Comparison of ENCODE assay signal across 1 cellular context in the genomic region with DNA sequence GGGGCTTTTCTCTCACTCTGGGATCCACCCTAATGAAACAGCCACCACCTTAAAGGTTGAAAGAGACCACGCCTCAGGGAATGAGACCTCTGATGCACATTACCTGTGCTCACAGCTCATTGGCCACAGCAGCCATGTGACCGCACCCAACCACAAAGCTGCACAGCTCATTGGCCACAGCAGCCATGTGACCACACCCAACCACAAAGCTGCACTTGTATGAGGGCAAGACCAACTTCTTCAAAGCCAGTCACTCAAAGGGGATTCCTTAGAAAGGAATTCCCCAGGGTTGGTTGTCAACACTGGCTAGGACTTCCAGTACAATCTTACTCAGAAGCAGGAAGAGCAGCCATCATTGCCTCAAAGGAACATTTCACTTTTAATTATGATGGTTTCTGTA.
TF ChIP-seq lines count a peak whose summit lies in the region.

No MANE protein-coding gene starts in this region.

TF ChIP-seq in GM12878, 131 proteins besides CTCF, POLR2A, EP300 and RAD21 (continued from another document):
- TF ChIP-seq, protein P1, sequence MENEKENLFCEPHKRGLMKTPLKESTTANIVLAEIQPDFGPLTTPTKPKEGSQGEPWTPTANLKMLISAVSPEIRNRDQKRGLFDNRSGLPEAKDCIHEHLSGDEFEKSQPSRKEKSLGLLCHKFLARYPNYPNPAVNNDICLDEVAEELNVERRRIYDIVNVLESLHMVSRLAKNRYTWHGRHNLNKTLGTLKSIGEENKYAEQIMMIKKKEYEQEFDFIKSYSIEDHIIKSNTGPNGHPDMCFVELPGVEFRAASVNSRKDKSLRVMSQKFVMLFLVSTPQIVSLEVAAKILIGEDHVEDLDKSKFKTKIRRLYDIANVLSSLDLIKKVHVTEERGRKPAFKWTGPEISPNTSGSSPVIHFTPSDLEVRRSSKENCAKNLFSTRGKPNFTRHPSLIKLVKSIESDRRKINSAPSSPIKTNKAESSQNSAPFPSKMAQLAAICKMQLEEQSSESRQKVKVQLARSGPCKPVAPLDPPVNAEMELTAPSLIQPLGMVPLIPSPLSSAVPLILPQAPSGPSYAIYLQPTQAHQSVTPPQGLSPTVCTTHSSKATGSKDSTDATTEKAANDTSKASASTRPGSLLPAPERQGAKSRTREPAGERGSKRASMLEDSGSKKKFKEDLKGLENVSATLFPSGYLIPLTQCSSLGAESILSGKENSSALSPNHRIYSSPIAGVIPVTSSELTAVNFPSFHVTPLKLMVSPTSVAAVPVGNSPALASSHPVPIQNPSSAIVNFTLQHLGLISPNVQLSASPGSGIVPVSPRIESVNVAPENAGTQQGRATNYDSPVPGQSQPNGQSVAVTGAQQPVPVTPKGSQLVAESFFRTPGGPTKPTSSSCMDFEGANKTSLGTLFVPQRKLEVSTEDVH (IDR thresholded peaks at IDR 0.05; ENCODE audit: low read depth, partially characterized antibody): no peak
- TF ChIP-seq ETV6 (conservative IDR thresholded peaks at IDR 0.05 in 1 of 2, IDR thresholded peaks at IDR 0.05 in 1 of 2; ENCODE audit: borderline replicate concordance in 1 of 2, low read depth in 1 of 2): no peak
- TF ChIP-seq, protein P2, sequence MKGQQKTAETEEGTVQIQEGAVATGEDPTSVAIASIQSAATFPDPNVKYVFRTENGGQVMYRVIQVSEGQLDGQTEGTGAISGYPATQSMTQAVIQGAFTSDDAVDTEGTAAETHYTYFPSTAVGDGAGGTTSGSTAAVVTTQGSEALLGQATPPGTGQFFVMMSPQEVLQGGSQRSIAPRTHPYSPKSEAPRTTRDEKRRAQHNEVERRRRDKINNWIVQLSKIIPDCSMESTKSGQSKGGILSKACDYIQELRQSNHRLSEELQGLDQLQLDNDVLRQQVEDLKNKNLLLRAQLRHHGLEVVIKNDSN (IDR thresholded peaks at IDR 0.05; ENCODE audit: borderline replicate concordance, extremely low read length, insufficient read depth, low read depth, low read length): peak; percentile 92
- TF ChIP-seq, protein P3, sequence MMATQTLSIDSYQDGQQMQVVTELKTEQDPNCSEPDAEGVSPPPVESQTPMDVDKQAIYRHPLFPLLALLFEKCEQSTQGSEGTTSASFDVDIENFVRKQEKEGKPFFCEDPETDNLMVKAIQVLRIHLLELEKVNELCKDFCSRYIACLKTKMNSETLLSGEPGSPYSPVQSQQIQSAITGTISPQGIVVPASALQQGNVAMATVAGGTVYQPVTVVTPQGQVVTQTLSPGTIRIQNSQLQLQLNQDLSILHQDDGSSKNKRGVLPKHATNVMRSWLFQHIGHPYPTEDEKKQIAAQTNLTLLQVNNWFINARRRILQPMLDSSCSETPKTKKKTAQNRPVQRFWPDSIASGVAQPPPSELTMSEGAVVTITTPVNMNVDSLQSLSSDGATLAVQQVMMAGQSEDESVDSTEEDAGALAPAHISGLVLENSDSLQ (IDR thresholded peaks at IDR 0.05): peak; percentile 87
- peak in 1 of 2 experiments; percentile 42; a peak in 2 of 4 replicates for TF ChIP-seq BHLHE40 (IDR thresholded peaks at IDR 0.05; ENCODE audit: borderline replicate concordance in 1 of 2, low read depth in 2 of 2, low read length in 1 of 2)
- peak; percentile 84 for TF ChIP-seq PAX5 (IDR thresholded peaks at IDR 0.05; ENCODE audit: borderline replicate concordance, low read depth, low read length)
- no peak for TF ChIP-seq NR2F1 (conservative IDR thresholded peaks at IDR 0.05)
- peak; percentile 94 for TF ChIP-seq RAD51 (IDR thresholded peaks at IDR 0.05)
- TF ChIP-seq RELA (IDR thresholded peaks at IDR 0.05; ENCODE audit: borderline replicate concordance, partially characterized antibody): peak; percentile 76
- TF ChIP-seq IKZF2 (IDR thresholded peaks at IDR 0.05): peak; percentile 23 to 25; a peak in 2 of 4 replicates
- no peak for TF ChIP-seq CHD4 (IDR thresholded peaks at IDR 0.05)
- TF ChIP-seq ZNF384 (IDR thresholded peaks at IDR 0.05; ENCODE audit: borderline replicate concordance, low read depth, low read length): no peak
- TF ChIP-seq, protein P4, sequence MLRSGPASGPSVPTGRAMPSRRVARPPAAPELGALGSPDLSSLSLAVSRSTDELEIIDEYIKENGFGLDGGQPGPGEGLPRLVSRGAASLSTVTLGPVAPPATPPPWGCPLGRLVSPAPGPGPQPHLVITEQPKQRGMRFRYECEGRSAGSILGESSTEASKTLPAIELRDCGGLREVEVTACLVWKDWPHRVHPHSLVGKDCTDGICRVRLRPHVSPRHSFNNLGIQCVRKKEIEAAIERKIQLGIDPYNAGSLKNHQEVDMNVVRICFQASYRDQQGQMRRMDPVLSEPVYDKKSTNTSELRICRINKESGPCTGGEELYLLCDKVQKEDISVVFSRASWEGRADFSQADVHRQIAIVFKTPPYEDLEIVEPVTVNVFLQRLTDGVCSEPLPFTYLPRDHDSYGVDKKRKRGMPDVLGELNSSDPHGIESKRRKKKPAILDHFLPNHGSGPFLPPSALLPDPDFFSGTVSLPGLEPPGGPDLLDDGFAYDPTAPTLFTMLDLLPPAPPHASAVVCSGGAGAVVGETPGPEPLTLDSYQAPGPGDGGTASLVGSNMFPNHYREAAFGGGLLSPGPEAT (IDR thresholded peaks at IDR 0.05; ENCODE audit: low read depth): peak; percentile 17; the same call in 1 of the 2 replicates
- TF ChIP-seq, protein P5, sequence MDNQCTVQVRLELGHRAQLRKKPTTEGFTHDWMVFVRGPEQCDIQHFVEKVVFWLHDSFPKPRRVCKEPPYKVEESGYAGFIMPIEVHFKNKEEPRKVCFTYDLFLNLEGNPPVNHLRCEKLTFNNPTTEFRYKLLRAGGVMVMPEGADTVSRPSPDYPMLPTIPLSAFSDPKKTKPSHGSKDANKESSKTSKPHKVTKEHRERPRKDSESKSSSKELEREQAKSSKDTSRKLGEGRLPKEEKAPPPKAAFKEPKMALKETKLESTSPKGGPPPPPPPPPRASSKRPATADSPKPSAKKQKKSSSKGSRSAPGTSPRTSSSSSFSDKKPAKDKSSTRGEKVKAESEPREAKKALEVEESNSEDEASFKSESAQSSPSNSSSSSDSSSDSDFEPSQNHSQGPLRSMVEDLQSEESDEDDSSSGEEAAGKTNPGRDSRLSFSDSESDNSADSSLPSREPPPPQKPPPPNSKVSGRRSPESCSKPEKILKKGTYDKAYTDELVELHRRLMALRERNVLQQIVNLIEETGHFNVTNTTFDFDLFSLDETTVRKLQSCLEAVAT (IDR thresholded peaks at IDR 0.05): peak; percentile 86
- TF ChIP-seq SIN3A (IDR thresholded peaks at IDR 0.05; ENCODE audit: low read depth, low read length): no peak
- TF ChIP-seq SUPT20H (IDR thresholded peaks at IDR 0.05; ENCODE audit: borderline replicate concordance, control insufficient read depth, low read depth, low read length): no peak
- peak; percentile 79 for TF ChIP-seq NFIC (IDR thresholded peaks at IDR 0.05; ENCODE audit: low read depth, low read length)
